34 cellular contexts compared by ENCODE assay signal in genomic region chrX:113892891-113893290, GRCh38.
"Had no signal": no experiment of that assay in that cellular context is flagged by ENCODE, and none has a peak within 500 bp of the region (broad histone marks: within the 10 kb centered on the region; RNA-seq: fewer than 3 reads in every experiment).

No MANE protein-coding gene starts in this region.

- H3K36me3 Mint-ChIP-seq: activated CD4-positive, alpha-beta memory T cell treated with anti-CD3 and anti-CD28 coated beads for 36 hours; activated CD8-positive, alpha-beta memory T cell treated with anti-CD3 and anti-CD28 coated beads, Interleukin-2, amount 10 ng/mL, durations not matched to agents 7 days and 5 days; activated naive CD4-positive, alpha-beta T cell treated with anti-CD3 and anti-CD28 coated beads, Interleukin-2, amount 50 U/mL, for 24 hours; activated naive CD8-positive, alpha-beta T cell treated with anti-CD3 and anti-CD28 coated beads for 36 hours had no signal

- H3K27ac Mint-ChIP-seq: activated B cell treated with CpG ODN at 0.5 μM for 24 hours; activated CD4-positive, alpha-beta memory T cell treated with anti-CD3 and anti-CD28 coated beads for 36 hours; activated CD8-positive, alpha-beta memory T cell treated with anti-CD3 and anti-CD28 coated beads, Interleukin-2, amount 10 ng/mL, durations not matched to agents 7 days and 5 days; activated CD8-positive, alpha-beta T cell treated with anti-CD3 and anti-CD28 coated beads, Interleukin-2, amount 10 ng/mL, durations not matched to agents 7 days and 5 days; activated naive CD4-positive, alpha-beta T cell treated with anti-CD3 and anti-CD28 coated beads for 36 hours; activated naive CD4-positive, alpha-beta T cell treated with anti-CD3 and anti-CD28 coated beads, Interleukin-2, amount 50 U/mL, for 24 hours; activated naive CD8-positive, alpha-beta T cell treated with anti-CD3 and anti-CD28 coated beads for 36 hours; activated naive CD8-positive, alpha-beta T cell treated with anti-CD3 and anti-CD28 coated beads, Interleukin-2, amount 50 U/mL, for 24 hours; activated T-helper 1 cell treated with anti-CD3 and anti-CD28 coated beads, Interleukin-12 subunit alpha, Interleukin-12 subunit beta, Interleukin-2, Interleukin-4 antibody, amounts not matched to agents 30 ng/mL and 10 ng/mL and 1 ng/mL, durations not matched to agents 14 hours and 24 hours and 36 hours; activated T-helper 2 cell treated with anti-CD3 and anti-CD28 coated beads, Interferon-gamma antibody, Interleukin-2, Interleukin-4, amounts not matched to agents 10 μg/mL and 5 μg/mL and 100 μg/mL, durations not matched to agents 14 hours and 24 hours and 36 hours; T-helper 17 cell; T-helper 2 cell treated with Interferon-gamma antibody and Interleukin-4, amounts not matched to agents 5 μg/mL and 100 μg/mL, for 36 hours had no signal

- H3K36me3 ChIP-seq: adrenal gland, cardiac muscle cell, colonic mucosa, heart left ventricle, WERI-Rb-1 had no signal

- H3K27me3 Mint-ChIP-seq: activated B cell treated with CpG ODN at 0.5 μM for 24 hours; activated CD4-positive, alpha-beta memory T cell treated with anti-CD3 and anti-CD28 coated beads for 36 hours; activated CD8-positive, alpha-beta memory T cell treated with anti-CD3 and anti-CD28 coated beads, Interleukin-2, amount 10 ng/mL, durations not matched to agents 7 days and 5 days; activated naive CD4-positive, alpha-beta T cell treated with anti-CD3 and anti-CD28 coated beads, Interleukin-2, amount 50 U/mL, for 24 hours; activated naive CD8-positive, alpha-beta T cell treated with anti-CD3 and anti-CD28 coated beads for 36 hours; activated naive CD8-positive, alpha-beta T cell treated with anti-CD3 and anti-CD28 coated beads, Interleukin-2, amount 50 U/mL, for 24 hours; T-helper 17 cell had no signal

- H3K4me1 ChIP-seq: adrenal gland, body of pancreas, colonic mucosa, heart left ventricle had no signal

- H3K4me1 Mint-ChIP-seq: activated CD8-positive, alpha-beta memory T cell treated with anti-CD3 and anti-CD28 coated beads, Interleukin-2, amount 10 ng/mL, durations not matched to agents 7 days and 5 days; activated naive CD4-positive, alpha-beta T cell treated with anti-CD3 and anti-CD28 coated beads, Interleukin-2, amount 50 U/mL, for 24 hours; activated naive CD8-positive, alpha-beta T cell treated with anti-CD3 and anti-CD28 coated beads for 36 hours; activated naive CD8-positive, alpha-beta T cell treated with anti-CD3 and anti-CD28 coated beads, Interleukin-2, amount 50 U/mL, for 24 hours; T-helper 17 cell had no signal

- H3K4me3 Mint-ChIP-seq: activated B cell treated with CpG ODN at 0.5 μM for 24 hours; activated CD4-positive, alpha-beta memory T cell treated with anti-CD3 and anti-CD28 coated beads for 36 hours; activated CD8-positive, alpha-beta memory T cell treated with anti-CD3 and anti-CD28 coated beads, Interleukin-2, amount 10 ng/mL, durations not matched to agents 7 days and 5 days; activated CD8-positive, alpha-beta T cell treated with anti-CD3 and anti-CD28 coated beads, Interleukin-2, amount 10 ng/mL, durations not matched to agents 7 days and 5 days; activated naive CD4-positive, alpha-beta T cell treated with anti-CD3 and anti-CD28 coated beads for 36 hours; activated naive CD4-positive, alpha-beta T cell treated with anti-CD3 and anti-CD28 coated beads, Interleukin-2, amount 50 U/mL, for 24 hours; activated naive CD8-positive, alpha-beta T cell treated with anti-CD3 and anti-CD28 coated beads for 36 hours; activated naive CD8-positive, alpha-beta T cell treated with anti-CD3 and anti-CD28 coated beads, Interleukin-2, amount 50 U/mL, for 24 hours; activated T-helper 1 cell treated with anti-CD3 and anti-CD28 coated beads, Interleukin-12 subunit alpha, Interleukin-12 subunit beta, Interleukin-2, Interleukin-4 antibody, amounts not matched to agents 30 ng/mL and 10 ng/mL and 1 ng/mL, durations not matched to agents 14 hours and 24 hours and 36 hours; T-helper 17 cell; T-helper 2 cell treated with Interferon-gamma antibody and Interleukin-4, amounts not matched to agents 5 μg/mL and 100 μg/mL, for 36 hours had no signal

- H3K9me3 ChIP-seq: body of pancreas, colonic mucosa had no signal

- ATAC-seq: activated CD4-positive, CD25-positive, alpha-beta regulatory T cell treated with anti-CD3 and anti-CD28 coated beads, Interleukin-2, amount 50 U/mL, for 24 hours; activated CD8-positive, alpha-beta memory T cell treated with anti-CD3 and anti-CD28 coated beads, Interleukin-2, amount 10 ng/mL, durations not matched to agents 7 days and 5 days; activated CD8-positive, alpha-beta T cell treated with anti-CD3 and anti-CD28 coated beads, Interleukin-2, amount 10 ng/mL, durations not matched to agents 7 days and 5 days; activated naive CD8-positive, alpha-beta T cell treated with anti-CD3 and anti-CD28 coated beads, Interleukin-2, amount 50 U/mL, for 24 hours; body of pancreas; heart left ventricle; T-helper 17 cell had no signal

- H3K4me3 ChIP-seq: adrenal gland, body of pancreas, cardiac muscle cell, colonic mucosa, heart left ventricle had no signal

- H3K27me3 ChIP-seq: body of pancreas, cardiac muscle cell, colonic mucosa had no signal

- H3K9me3 Mint-ChIP-seq: activated naive CD4-positive, alpha-beta T cell treated with anti-CD3 and anti-CD28 coated beads, Interleukin-2, amount 50 U/mL, for 24 hours; activated naive CD8-positive, alpha-beta T cell treated with anti-CD3 and anti-CD28 coated beads, Interleukin-2, amount 50 U/mL, for 24 hours; T-helper 2 cell treated with Interferon-gamma antibody and Interleukin-4, amounts not matched to agents 5 μg/mL and 100 μg/mL, for 36 hours had no signal

- DNase-seq: activated B cell treated with CpG ODN at 0.5 μM for 24 hours; activated CD4-positive, alpha-beta memory T cell treated with anti-CD3 and anti-CD28 coated beads for 36 hours; activated CD4-positive, alpha-beta T cell treated with anti-CD3 and anti-CD28 coated beads for 48 hours; activated CD4-positive, alpha-beta T cell treated with anti-CD3 and anti-CD28 coated beads, Interleukin-2, amount 50 U/mL, for 1 hour; activated CD8-positive, alpha-beta memory T cell treated with anti-CD3 and anti-CD28 coated beads, Interleukin-2, amount 10 ng/mL, durations not matched to agents 7 days and 5 days; activated CD8-positive, alpha-beta memory T cell treated with anti-CD3 and anti-CD28 coated beads, Interleukin-2, amount 50 U/mL, for 4 hours; activated CD8-positive, alpha-beta T cell treated with anti-CD3 and anti-CD28 coated beads, Interleukin-2, amount 10 ng/mL, durations not matched to agents 7 days and 5 days; activated effector memory CD4-positive, alpha-beta T cell treated with anti-CD3 and anti-CD28 coated beads, Interleukin-2, amount 50 U/mL, for 16 hours; activated naive CD4-positive, alpha-beta T cell treated with anti-CD3 and anti-CD28 coated beads for 36 hours; activated naive CD8-positive, alpha-beta T cell treated with anti-CD3 and anti-CD28 coated beads for 36 hours; activated naive CD8-positive, alpha-beta T cell treated with anti-CD3 and anti-CD28 coated beads, Interleukin-2, amount 50 U/mL, for 24 hours; activated T-cell treated with anti-CD3 and anti-CD28 coated beads, Interleukin-2, amount 50 U/mL, for 1 hour; activated T-cell treated with anti-CD3 and anti-CD28 coated beads, Interleukin-2, amount 50 U/mL, for 48 hours; adrenal gland; amygdala; aorta; body of pancreas; central memory CD4-positive, alpha-beta T cell; cerebellar nuclear complex; colonic mucosa; effector CD8-positive, alpha-beta T cell; foreskin fibroblast; heart left ventricle; T-helper 1 cell; T-helper 17 cell; T1000; WERI-Rb-1 had no signal

- H3K27ac ChIP-seq: adrenal gland, body of pancreas, cardiac muscle cell, colonic mucosa, epithelial cell of prostate, heart left ventricle, WERI-Rb-1 had no signal
